ENCODE assay signal across 8 cellular contexts in the genomic region with DNA sequence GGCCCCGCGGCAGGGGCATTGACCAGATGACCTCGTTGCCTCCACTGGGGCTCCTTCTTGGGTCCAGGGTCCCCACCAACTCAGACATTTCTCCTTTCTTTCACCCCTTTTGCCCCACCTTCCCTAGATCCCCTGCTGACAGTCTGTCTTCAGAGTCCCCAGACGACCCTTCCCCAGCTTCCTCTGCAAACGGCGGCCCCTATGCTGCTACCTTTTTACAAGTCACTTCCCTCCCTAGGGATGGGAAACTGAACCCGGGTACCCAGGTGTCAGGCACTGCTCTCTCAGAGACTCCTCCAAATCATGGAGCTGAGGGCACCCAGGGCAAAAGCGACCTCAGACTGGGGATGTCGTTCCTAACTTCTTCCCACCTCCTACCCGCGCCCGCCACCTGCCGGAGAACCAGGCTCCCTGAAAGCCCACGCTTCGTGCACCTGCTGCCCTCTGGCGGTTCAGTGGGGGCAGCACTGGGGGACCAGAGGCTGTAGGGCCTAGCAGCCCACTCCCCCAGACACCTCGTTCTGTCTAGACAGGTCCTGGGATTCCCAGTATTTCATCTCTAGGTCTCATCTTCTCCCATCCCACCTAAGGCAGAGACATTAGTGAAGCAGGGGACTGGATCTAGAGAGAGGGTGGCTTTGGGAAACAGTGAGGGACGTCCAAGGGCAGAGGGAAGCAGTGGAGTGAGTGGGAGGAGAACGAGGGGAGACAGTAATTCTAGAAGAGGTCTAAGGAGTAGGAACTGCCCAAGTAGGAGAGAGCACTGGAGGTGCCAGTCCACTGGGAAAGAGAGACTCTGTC. TPM values are rescaled to one million over a fixed set of nuclear protein-coding genes. Genes with fewer than 3 reads are reported as not detected.
DNase-seq lines count a peak whose midpoint lies in the region; ATAC-seq lines count a peak whose summit lies in the region.

No MANE protein-coding gene starts in this region.

- DNase-seq in A172 (ENCODE audit: low spot score) (peak; percentile 84), NCI-H748 treated with DMSO at 0.1 percent for 48 hours (lab: John Stamatoyannopoulos, UW) (peak; percentile 85), memory B cell (ENCODE audit: low spot score in 2 of 2) (peak; percentile 84 to 94)
- peak; percentile 97 for DNase-seq in activated CD8-positive, alpha-beta memory T cell treated with anti-CD3 and anti-CD28 coated beads for 24 hours
- peak; percentile 85 for DNase-seq in effector CD8-positive, alpha-beta T cell (lab: John Stamatoyannopoulos, UW)
- peak; percentile 77 to 83 (median 79) for DNase-seq in stimulated activated CD4-positive, alpha-beta T cell treated with anti-CD3 and anti-CD28 coated beads, TNF-alpha, amount 100 ng/mL, for 4 hours (ENCODE audit: low read depth in 3 of 3)

- no peak overlapping the region for H3K27ac Mint-ChIP-seq in memory B cell

- peaks cover 21% of the 10 kb centered on the region for H3K4me1 Mint-ChIP-seq in memory B cell

- H3K9me3 Mint-ChIP-seq in memory B cell: no peaks in the 10 kb centered on the region

- ATAC-seq in GM18868 (IDR thresholded peaks at IDR 0.05; ENCODE audit: unreplicated experiment): peak; percentile 81
- peak; percentile 87 for ATAC-seq in HG03432 (IDR thresholded peaks at IDR 0.05; ENCODE audit: unreplicated experiment)
- peak; percentile 90 for ATAC-seq in memory B cell (ENCODE audit: low read depth)

- no peaks in the 10 kb centered on the region for H3K27me3 Mint-ChIP-seq in memory B cell

- H3K36me3 Mint-ChIP-seq in memory B cell: no peaks in the 10 kb centered on the region

- H3K4me3 Mint-ChIP-seq in memory B cell: peak overlapping the region; percentile 62

RNA-seq across cellular contexts. Expression of a gene that starts 4.9 kb away (rescaled TPM):
- 1.3 and 5.3 TPM in 2 replicates for total RNA-seq in A172 (2014; rRNA removed; shearing (Covaris generic))

RNA-seq across cellular contexts. Expression of a gene that starts 15.3 kb away (rescaled TPM):
- total RNA-seq in A172 (2014; rRNA removed; shearing (Covaris generic)): not detected in 2 replicates

RNA-seq across cellular contexts. Expression of a gene that starts 39.5 kb away (rescaled TPM):
- 215 and 219 TPM in 2 replicates for total RNA-seq in A172 (2014; rRNA removed; shearing (Covaris generic))

RNA-seq across cellular contexts. Expression of a gene that starts 54.7 kb away (rescaled TPM):
- total RNA-seq in A172 (2014; rRNA removed; shearing (Covaris generic)): 209 and 243 TPM in 2 replicates

Comparison
In these comparisons a context has a peak if more than half of its experiments do, and no peak if none do; other contexts are left out.
1. Peak in every context shown above with its lines: DNase-seq and ATAC-seq.